ENCODE assay signal across 31 cellular contexts in the genomic region with DNA sequence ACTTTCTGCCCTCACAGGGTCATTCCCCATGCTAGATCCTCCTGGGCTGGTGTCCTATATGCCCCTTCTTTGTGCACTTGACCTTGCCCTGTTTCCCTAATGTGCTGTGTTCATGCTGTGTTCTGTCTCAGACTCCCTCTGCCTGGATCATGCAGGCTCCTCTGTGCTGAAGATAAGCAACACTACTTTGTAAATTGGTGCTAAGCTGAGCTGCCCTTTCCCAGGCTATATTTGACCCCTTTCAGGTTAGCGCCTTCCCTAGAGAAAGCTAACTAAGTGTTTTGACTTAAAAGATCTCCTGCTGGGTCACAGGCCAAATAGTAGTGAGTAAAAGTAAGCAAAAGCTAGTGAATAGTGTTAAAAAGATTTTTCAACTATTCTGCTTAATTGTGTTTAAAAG.
"Had no signal": no experiment of that assay in that cellular context is flagged by ENCODE, and none has a peak within 500 bp of the region (broad histone marks: within the 10 kb centered on the region; RNA-seq: fewer than 3 reads in every experiment).

No MANE protein-coding gene starts in this region.

- H3K4me3 Mint-ChIP-seq: immature natural killer cell; naive thymus-derived CD4-positive, alpha-beta T cell; natural killer cell treated with Interleukin-12 subunit alpha and Interleukin-12 subunit beta and Interleukin-15 and Interleukin-18, amount 100 ng/mL, for 72 hours; stimulated activated naive B cell treated with anti-CD40 and anti-IgM and Interleukin-4, amounts not matched to agents 10 μg/mL and 1 μg/mL and 100 μg/mL, for 72 hours had no signal

- H3K36me3 ChIP-seq: left lung, lower lobe of right lung, neutrophil, right atrium auricular region, right lobe of liver, stomach, thyroid gland, transverse colon, upper lobe of right lung had no signal

- H3K27me3 ChIP-seq: left lung, neutrophil, right atrium auricular region, right lobe of liver, stomach, testis, thyroid gland, transverse colon, upper lobe of right lung had no signal

- H3K27ac Mint-ChIP-seq: immature natural killer cell; naive thymus-derived CD4-positive, alpha-beta T cell; natural killer cell treated with Interleukin-12 subunit alpha and Interleukin-12 subunit beta and Interleukin-15 and Interleukin-18, amount 100 ng/mL, for 72 hours; stimulated activated naive B cell treated with anti-CD40 and anti-IgM and Interleukin-4, amounts not matched to agents 10 μg/mL and 1 μg/mL and 100 μg/mL, for 72 hours had no signal

- H3K4me1 ChIP-seq: left lung, lower lobe of right lung, parathyroid adenoma, psoas muscle, right atrium auricular region, right lobe of liver, stomach, transverse colon, upper lobe of right lung had no signal

- H3K4me1 Mint-ChIP-seq: immature natural killer cell; naive thymus-derived CD4-positive, alpha-beta T cell; stimulated activated naive B cell treated with anti-CD40 and anti-IgM and Interleukin-4, amounts not matched to agents 10 μg/mL and 1 μg/mL and 100 μg/mL, for 72 hours had no signal

- H3K9ac ChIP-seq: parathyroid adenoma had no signal

- DNase-seq: hypothalamus; immature natural killer cell; kidney; left colon; left lung; lower lobe of right lung; mammary epithelial cell; midbrain; mucosa of descending colon; naive thymus-derived CD4-positive, alpha-beta T cell; occipital lobe; psoas muscle; right lobe of liver; stimulated activated CD4-positive, alpha-beta T cell treated with anti-CD3 and anti-CD28 coated beads, Interleukin-1b, Interleukin-23, amount 100 ng/mL, for 48 hours; stimulated activated CD4-positive, alpha-beta T cell treated with anti-CD3 and anti-CD28 coated beads, Interleukin-2, amount 100 ng/mL, for 48 hours; stimulated activated CD4-positive, alpha-beta T cell treated with anti-CD3 and anti-CD28 coated beads, Interleukin-4, amount 100 ng/mL, for 4 hours; stimulated activated CD8-positive, alpha-beta memory T cell treated with anti-CD3 and anti-CD28 coated beads, Interleukin-4, amount 100 ng/mL, for 48 hours; stimulated activated naive B cell treated with anti-CD40 and anti-IgM and Interleukin-4, amounts not matched to agents 10 μg/mL and 1 μg/mL and 100 μg/mL, for 72 hours; stimulated activated naive CD8-positive, alpha-beta T cell treated with anti-CD3 and anti-CD28 coated beads, Interleukin-15, Interleukin-2, amounts not matched to agents 100 U/mL and 50 U/mL, for 24 hours; stomach; testis; thyroid gland; transverse colon; upper lobe of right lung had no signal

- ATAC-seq: left colon; left lung; lower lobe of right lung; mucosa of descending colon; naive thymus-derived CD4-positive, alpha-beta T cell; natural killer cell treated with Interleukin-12 subunit alpha and Interleukin-12 subunit beta and Interleukin-15 and Interleukin-18, amount 100 ng/mL, for 72 hours; psoas muscle; right lobe of liver; stimulated activated naive B cell treated with anti-CD40 and anti-IgM and Interleukin-4, amounts not matched to agents 10 μg/mL and 1 μg/mL and 100 μg/mL, for 72 hours; stimulated activated naive CD8-positive, alpha-beta T cell treated with anti-CD3 and anti-CD28 coated beads, Interleukin-15, Interleukin-2, amounts not matched to agents 100 U/mL and 50 U/mL, for 24 hours; upper lobe of right lung had no signal

- H3K27ac ChIP-seq: left lung, lower lobe of right lung, neutrophil, parathyroid adenoma, psoas muscle, right atrium auricular region, right lobe of liver, testis, thyroid gland, transverse colon, upper lobe of right lung had no signal

- H3K27me3 Mint-ChIP-seq: natural killer cell treated with Interleukin-12 subunit alpha and Interleukin-12 subunit beta and Interleukin-15 and Interleukin-18, amount 100 ng/mL, for 72 hours; stimulated activated naive B cell treated with anti-CD40 and anti-IgM and Interleukin-4, amounts not matched to agents 10 μg/mL and 1 μg/mL and 100 μg/mL, for 72 hours had no signal

- H3K9me3 ChIP-seq: left lung, lower lobe of right lung, mucosa of descending colon, neutrophil, psoas muscle, right atrium auricular region, right lobe of liver, stomach, testis, thyroid gland, transverse colon, upper lobe of right lung had no signal

- H2AFZ ChIP-seq: parathyroid adenoma had no signal

- H3K36me3 Mint-ChIP-seq: immature natural killer cell; naive thymus-derived CD4-positive, alpha-beta T cell; natural killer cell treated with Interleukin-12 subunit alpha and Interleukin-12 subunit beta and Interleukin-15 and Interleukin-18, amount 100 ng/mL, for 72 hours; stimulated activated naive B cell treated with anti-CD40 and anti-IgM and Interleukin-4, amounts not matched to agents 10 μg/mL and 1 μg/mL and 100 μg/mL, for 72 hours had no signal

- H3K4me3 ChIP-seq: left lung, lower lobe of right lung, mucosa of descending colon, psoas muscle, right atrium auricular region, right lobe of liver, smooth muscle cell, stomach, testis, thyroid gland, transverse colon, upper lobe of right lung had no signal

- FAIRE-seq: islet of Langerhans, kidney, urothelium cell line had no signal

- H3K4me2 ChIP-seq: smooth muscle cell had no signal
